12 cellular contexts compared by ENCODE assay signal in the genomic region with DNA sequence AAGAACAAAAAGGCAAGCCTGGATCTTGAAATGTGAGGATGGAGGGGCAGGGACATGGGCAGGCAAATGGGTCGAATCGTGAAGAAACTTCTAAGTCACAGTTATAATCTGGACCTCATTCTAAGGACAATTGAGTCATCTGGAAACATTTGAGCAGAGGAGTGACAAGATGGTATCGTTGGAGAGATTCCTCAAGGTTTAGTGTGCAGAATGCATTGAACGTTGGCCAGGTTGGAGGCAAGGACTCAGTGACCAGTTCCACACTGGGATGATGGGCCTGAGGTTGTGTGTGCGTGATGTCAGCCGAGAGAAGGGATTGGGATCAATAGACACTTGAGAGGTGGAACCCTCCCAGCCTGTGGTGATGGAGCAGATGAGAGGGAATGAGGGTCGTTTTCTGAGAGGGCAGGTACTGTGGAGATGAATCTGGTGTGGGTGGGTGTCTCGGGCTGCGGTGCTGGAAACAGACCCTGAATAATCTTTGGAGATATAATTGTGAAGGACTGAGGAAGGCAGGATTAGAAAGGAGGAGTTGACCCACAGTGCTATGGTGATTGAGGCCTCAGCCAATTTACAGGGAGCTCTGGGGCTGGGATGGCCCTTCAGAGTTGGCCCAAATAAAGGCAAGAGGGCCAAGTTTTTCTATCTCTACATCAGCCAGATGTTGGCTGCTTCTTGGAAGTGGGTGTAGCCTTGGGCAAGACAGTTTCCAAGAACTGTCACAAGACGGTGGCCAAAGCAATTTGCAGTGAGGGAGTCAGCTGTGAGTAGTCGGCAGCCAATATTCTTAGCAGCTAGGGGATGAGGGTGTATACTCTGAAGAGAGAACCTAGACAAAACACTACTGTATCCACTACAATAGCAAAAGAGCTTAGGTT. TPM values are rescaled to one million over a fixed set of nuclear protein-coding genes. Genes with fewer than 3 reads are reported as not detected.
DNase-seq lines count a peak whose midpoint lies in the region; ATAC-seq and TF ChIP-seq lines count a peak whose summit lies in the region.
"Had no signal": no experiment of that assay in that cellular context is flagged by ENCODE, and none has a peak within 500 bp of the region (broad histone marks: within the 10 kb centered on the region; RNA-seq: fewer than 3 reads in every experiment).

No MANE protein-coding gene starts in this region.

- 78 to 85% methylated on average over 11 of the region's 11 CpGs for WGBS in heart right ventricle, 2 donors
- 80 to 84% methylated on average over 11 of the region's 11 CpGs for WGBS in sigmoid colon, 2 donors

- H3K36me3 ChIP-seq in ascending aorta: no peaks in the 10 kb centered on the region
- H3K36me3 ChIP-seq in heart right ventricle: no peaks in the 10 kb centered on the region
- H3K36me3 ChIP-seq in sigmoid colon: no peaks in the 10 kb centered on the region
- H3K36me3 ChIP-seq: Peyer's patch had no signal

- no peak overlapping the region for H3K4me3 ChIP-seq in ascending aorta
- H3K4me3 ChIP-seq in heart right ventricle: no peak overlapping the region
- no peak overlapping the region for H3K4me3 ChIP-seq in sigmoid colon
- H3K4me3 ChIP-seq: Peyer's patch had no signal

- H3K27ac Mint-ChIP-seq in activated CD8-positive, alpha-beta T cell treated with anti-CD3 and anti-CD28 coated beads for 36 hours: no peak overlapping the region

- ATAC-seq in heart right ventricle: peak; percentile 27 to 54 (median 40)
- no peak for ATAC-seq in activated CD8-positive, alpha-beta T cell treated with anti-CD3 and anti-CD28 coated beads for 36 hours

- H3K36me3 Mint-ChIP-seq in activated CD8-positive, alpha-beta T cell treated with anti-CD3 and anti-CD28 coated beads for 36 hours (ENCODE audit: low read depth): no peaks in the 10 kb centered on the region

- no peak for TF ChIP-seq POLR2A in sigmoid colon (IDR thresholded peaks at IDR 0.05)

- no peak for TF ChIP-seq CTCF in ascending aorta (IDR thresholded peaks at IDR 0.05)
- no peak for TF ChIP-seq CTCF in heart right ventricle (IDR thresholded peaks at IDR 0.05)
- no peak for TF ChIP-seq CTCF in sigmoid colon (IDR thresholded peaks at IDR 0.05)
- TF ChIP-seq CTCF in activated CD8-positive, alpha-beta T cell treated with anti-CD3 and anti-CD28 coated beads for 36 hours (IDR thresholded peaks at IDR 0.05): no peak

- peak in 1 of 4 donors; percentile 29 for TF ChIP-seq EP300 in sigmoid colon (IDR thresholded peaks at IDR 0.05)

- CTCF ChIA-PET in activated CD8-positive, alpha-beta T cell treated with anti-CD3 and anti-CD28 coated beads for 36 hours (lab: Charles Lee): no interaction called here

- DNase-seq in ELR (ENCODE audit: low read depth): peak; percentile 41
- peak in 1 of 2 donors; percentile 79 for DNase-seq in ascending aorta (ENCODE audit: low spot score in 2 of 2)
- DNase-seq in heart right ventricle: peak in 1 of 2 donors; percentile 44
- DNase-seq in sigmoid colon: peak; percentile 80
- no peak for DNase-seq in T-helper 1 cell
- DNase-seq in nucleus accumbens (lab: John Stamatoyannopoulos, UW): no peak
- no peak for DNase-seq in NCI-H2171 treated with DMSO at 0.1 percent for 48 hours (lab: John Stamatoyannopoulos, UW)
- DNase-seq in activated CD8-positive, alpha-beta T cell treated with anti-CD3 and anti-CD28 coated beads for 36 hours: no peak
- DNase-seq: activated effector memory CD4-positive, alpha-beta T cell treated with Interleukin-2 at 50 U/mL for 16 hours; NCI-H146 had no signal

- POLR2A ChIA-PET in activated CD8-positive, alpha-beta T cell treated with anti-CD3 and anti-CD28 coated beads for 36 hours (lab: Charles Lee): interaction anchor here (0.6 to 0.7 kb wide), 2 partner anchors 20 to 419 kb away, joined by 3 read pairs; no protein-coding TSS in a partner anchor

- peaks cover 4% of the 10 kb centered on the region for H3K4me1 Mint-ChIP-seq in activated CD8-positive, alpha-beta T cell treated with anti-CD3 and anti-CD28 coated beads for 36 hours (ENCODE audit: low read depth)

- no peaks in the 10 kb centered on the region for H3K9me3 Mint-ChIP-seq in activated CD8-positive, alpha-beta T cell treated with anti-CD3 and anti-CD28 coated beads for 36 hours

- H3K9me3 ChIP-seq in ascending aorta: no peaks in the 10 kb centered on the region
- no peaks in the 10 kb centered on the region for H3K9me3 ChIP-seq in heart right ventricle
- no peaks in the 10 kb centered on the region for H3K9me3 ChIP-seq in sigmoid colon
- H3K9me3 ChIP-seq: Peyer's patch had no signal

- H3K27me3 ChIP-seq in ascending aorta: no peaks in the 10 kb centered on the region
- H3K27me3 ChIP-seq in heart right ventricle: no peaks in the 10 kb centered on the region
- no peaks in the 10 kb centered on the region for H3K27me3 ChIP-seq in sigmoid colon
- H3K27me3 ChIP-seq: Peyer's patch had no signal

- H3K27ac ChIP-seq in ascending aorta (peak overlapping the region; percentile 86 to 100), heart right ventricle (peak overlapping the region in 5 of 10 donors; percentile 1 to 100 (median 61)), sigmoid colon (peak overlapping the region in 3 of 4 donors; percentile 7 to 96 (median 94))
- H3K27ac ChIP-seq: parathyroid adenoma had no signal

- intact Hi-C loops in ascending aorta (cut with DNase I) (loop anchor here (2.0 to 5.0 kb wide), 3 partner anchors 72 to 198 kb away; no protein-coding TSS in a partner anchor), heart right ventricle (cut with DNase I) (loop anchor here in 3 of 10 donors (5.0 to 10.0 kb wide), 2 partner anchors 72 to 74 kb away; no protein-coding TSS in a partner anchor), sigmoid colon (cut with DNase I) (no loop called here)
- intact Hi-C loops in activated CD8-positive, alpha-beta T cell treated with anti-CD3 and anti-CD28 coated beads for 36 hours (cut with micrococcal nuclease): no loop called here

- peaks cover 39% of the 10 kb centered on the region for H3K27me3 Mint-ChIP-seq in activated CD8-positive, alpha-beta T cell treated with anti-CD3 and anti-CD28 coated beads for 36 hours

- H3K4me1 ChIP-seq in ascending aorta: peaks cover 7 to 39% of the 10 kb centered on the region in 2 donors
- peaks cover 4 to 47% (median 43%) of the 10 kb centered on the region in 9 donors for H3K4me1 ChIP-seq in heart right ventricle
- H3K4me1 ChIP-seq in sigmoid colon: peaks cover 0 to 52% (median 47%) of the 10 kb centered on the region in 4 donors

- H3K4me3 Mint-ChIP-seq in activated CD8-positive, alpha-beta T cell treated with anti-CD3 and anti-CD28 coated beads for 36 hours: no peak overlapping the region

RNA-seq across cellular contexts. Expression of gene ZNF532, which starts 5.8 kb away (rescaled TPM):
- total RNA-seq in ascending aorta (161 TPM), heart right ventricle (10 to 100 TPM; 53.4 to 71.4 (median 66.8) TPM), sigmoid colon (100 to 1,000 TPM in 1 of 4 donors, 10 to 100 TPM in 3; 71.0 to 104 (median 78.8) TPM)
- polyA plus RNA-seq in heart right ventricle (10 to 100 TPM; 13.8 to 26.0 TPM), sigmoid colon (10 to 100 TPM in 1 of 3 donors, 1 to 10 TPM in 2; 1.4 to 10.1 (median 3.6) TPM)
- total RNA-seq in activated CD8-positive, alpha-beta T cell treated with anti-CD3 and anti-CD28 coated beads for 36 hours: 1 to 10 TPM; 1.3 to 1.8 TPM

Comparison
In these comparisons a context has a peak if more than half of its experiments do, and no peak if none do; other contexts are left out.
1. DNase-seq: peak in ELR (single experiment) and sigmoid colon (single experiment); none in T-helper 1 cell (0 of 5), nucleus accumbens (0 of 56), NCI-H2171 treated with DMSO at 0.1 percent for 48 hours (single experiment) and activated CD8-positive, alpha-beta T cell treated with anti-CD3 and anti-CD28 coated beads for 36 hours (single experiment).
2. RNA of gene ZNF532, which starts 5.8 kb away (total RNA-seq): 161 TPM in ascending aorta (single experiment), 71.0 to 104 TPM in sigmoid colon and 53.4 to 71.4 TPM in heart right ventricle; 1.3 to 1.8 TPM in activated CD8-positive, alpha-beta T cell treated with anti-CD3 and anti-CD28 coated beads for 36 hours; every median in the first group is over 10 times any median in the second.